ENCODE assay signal across 21 cellular contexts in the genomic region with DNA sequence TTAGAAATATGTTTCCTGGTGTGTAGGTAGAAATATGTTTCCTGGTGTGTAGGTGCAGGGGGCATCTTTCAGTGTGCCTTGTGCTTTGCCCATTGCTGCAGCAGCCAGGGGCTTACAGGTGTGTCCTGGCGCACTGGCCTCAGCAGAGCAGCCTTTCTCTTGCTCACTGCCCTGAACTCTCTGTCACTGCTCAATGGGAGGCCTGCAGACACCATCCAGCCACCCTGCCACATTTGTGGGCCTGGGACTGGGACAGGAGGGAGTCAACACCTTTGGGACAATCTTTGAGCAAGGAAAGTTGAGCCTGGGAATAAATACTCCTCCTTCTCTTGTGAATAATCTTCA.
"Had no signal": no experiment of that assay in that cellular context is flagged by ENCODE, and none has a peak within 500 bp of the region (broad histone marks: within the 10 kb centered on the region; RNA-seq: fewer than 3 reads in every experiment).

No MANE protein-coding gene starts in this region.

- FAIRE-seq: HepG2, RCC 7860 had no signal

- H3K27me3 ChIP-seq: SJCRH30 had no signal

- H3K4me2 ChIP-seq: KMS-11 had no signal

- DNase-seq: IMR-90, Kasumi-1, MM.1S, NCI-H1092 treated with DMSO at 0.1 percent for 48 hours, NCI-H1436, NCI-H187, NCI-H2029, NCI-H2081 treated with DMSO at 0.1 percent for 48 hours, NCI-H2171, NCI-H226, NCI-H446, NCI-H510A, NCI-H524 treated with DMSO at 0.1 percent for 48 hours, NCI-H774, RPMI8226, SHP77 treated with DMSO at 0.1 percent for 48 hours, SJCRH30 had no signal

- H3K4me3 ChIP-seq: SJCRH30 had no signal

- H3K9ac ChIP-seq: KMS-11 had no signal

- H3K36me3 ChIP-seq: SJCRH30 had no signal

- H3K27ac ChIP-seq: KMS-11, SJCRH30 had no signal

- H3K4me1 ChIP-seq: SJCRH30 had no signal

- ATAC-seq: HepG2, SK-N-SH treated with all-trans-retinoic acid at 6 μM for 48 hours had no signal

- H3K9me3 ChIP-seq: SJCRH30 had no signal
